20 cellular contexts compared by ENCODE assay signal in genomic region chr17:73594025-73594424, GRCh38. TPM values are rescaled to one million over a fixed set of nuclear protein-coding genes. Genes with fewer than 3 reads are reported as not detected.
DNase-seq lines count a peak whose midpoint lies in the region; ATAC-seq, FAIRE-seq and TF ChIP-seq lines count a peak whose summit lies in the region.
"Had no signal": no experiment of that assay in that cellular context is flagged by ENCODE, and none has a peak within 500 bp of the region (broad histone marks: within the 10 kb centered on the region; RNA-seq: fewer than 3 reads in every experiment).

No MANE protein-coding gene starts in this region.

- no peaks in the 10 kb centered on the region; the same call in 1 of the 2 replicates for H3K36me3 ChIP-seq in DND-41 (ENCODE audit: insufficient read depth, low read length)
- H3K36me3 ChIP-seq: upper lobe of right lung had no signal

- no peaks in the 10 kb centered on the region for H3K27me3 Mint-ChIP-seq in activated CD4-positive, alpha-beta T cell treated with anti-CD3 and anti-CD28 coated beads, Interleukin-2, amount 10 ng/mL, durations not matched to agents 24 days and 14 days
- no peaks in the 10 kb centered on the region for H3K27me3 Mint-ChIP-seq in activated CD8-positive, alpha-beta T cell treated with anti-CD3 and anti-CD28 coated beads, Interleukin-2, amount 10 ng/mL, durations not matched to agents 7 days and 5 days (ENCODE audit: low read depth)
- H3K27me3 Mint-ChIP-seq in naive thymus-derived CD8-positive, alpha-beta T cell = peaks cover 0 to 2% (median 0%) of the 10 kb centered on the region in 5 donors
- H3K27me3 Mint-ChIP-seq: activated T-cell treated with anti-CD3 and anti-CD28 coated beads, Interleukin-2, amount 50 U/mL, for 24 hours had no signal

- peaks cover 75% of the 10 kb centered on the region for H3K4me1 ChIP-seq in DND-41 (ENCODE audit: insufficient read depth, low read length)

- peak overlapping the region; percentile 94 for H3K27ac ChIP-seq in DND-41 (ENCODE audit: low read length)
- H3K27ac ChIP-seq: HL-60, upper lobe of right lung had no signal

- no peaks in the 10 kb centered on the region for H3K79me2 ChIP-seq in DND-41 (ENCODE audit: insufficient read depth, low read length)

- ATAC-seq in DND-41 (ENCODE audit: insufficient read depth, low read depth) (no peak), GM21447 (IDR thresholded peaks at IDR 0.05; ENCODE audit: unreplicated experiment) (no peak)
- ATAC-seq in activated CD8-positive, alpha-beta T cell treated with anti-CD3 and anti-CD28 coated beads, Interleukin-2, amount 10 ng/mL, durations not matched to agents 7 days and 5 days = no peak
- ATAC-seq in naive thymus-derived CD8-positive, alpha-beta T cell = no peak
- ATAC-seq: upper lobe of right lung had no signal

- DNase-seq in activated CD4-positive, alpha-beta T cell treated with anti-CD3 and anti-CD28 coated beads, Interleukin-2, amount 10 ng/mL, durations not matched to agents 24 days and 14 days = no peak
- DNase-seq in activated CD4-positive, alpha-beta T cell treated with anti-CD3 and anti-CD28 coated beads, Interleukin-2, amount 50 U/mL, for 48 hours = no peak
- DNase-seq in DND-41 (no peak), DMS79 (lab: John Stamatoyannopoulos, UW) (no peak), RCC 7860 (ENCODE audit: low spot score) (no peak)
- no peak for DNase-seq in activated CD8-positive, alpha-beta T cell treated with anti-CD3 and anti-CD28 coated beads, Interleukin-2, amount 10 ng/mL, durations not matched to agents 7 days and 5 days
- no peak for DNase-seq in naive thymus-derived CD8-positive, alpha-beta T cell
- DNase-seq: head of caudate nucleus; MM.1S; NCI-H146; NCI-H2171; NCI-H526; occipital lobe; SHP77; stimulated activated CD4-positive, alpha-beta T cell treated with anti-CD3 and anti-CD28 coated beads, Interleukin-12 subunit alpha, Interleukin-12 subunit beta, amount 100 ng/mL, for 4 hours; upper lobe of right lung had no signal

- H3K36me3 Mint-ChIP-seq in activated CD4-positive, alpha-beta T cell treated with anti-CD3 and anti-CD28 coated beads, Interleukin-2, amount 10 ng/mL, durations not matched to agents 24 days and 14 days (ENCODE audit: low read depth) = no peaks in the 10 kb centered on the region
- peaks cover 6% of the 10 kb centered on the region for H3K36me3 Mint-ChIP-seq in activated CD8-positive, alpha-beta T cell treated with anti-CD3 and anti-CD28 coated beads, Interleukin-2, amount 10 ng/mL, durations not matched to agents 7 days and 5 days (ENCODE audit: low read depth)
- no peaks in the 10 kb centered on the region for H3K36me3 Mint-ChIP-seq in naive thymus-derived CD8-positive, alpha-beta T cell

- no peak overlapping the region for H3K4me3 ChIP-seq in DND-41 (ENCODE audit: low read depth in 1 of 2, low read length in 2 of 2)
- H3K4me3 ChIP-seq: upper lobe of right lung had no signal

- POLR2A ChIA-PET in activated CD8-positive, alpha-beta T cell treated with anti-CD3 and anti-CD28 coated beads, Interleukin-2, amount 10 ng/mL, durations not matched to agents 7 days and 5 days (lab: Charles Lee) = no interaction called here
- POLR2A ChIA-PET in naive thymus-derived CD8-positive, alpha-beta T cell (lab: Charles Lee) = interaction anchor here (1.9 to 6.1 kb wide), 4 partner anchors 9 to 51 kb away, joined by 5 to 67 read pairs (median 37); partner anchors contain the start of gene SDK2

- H2AFZ ChIP-seq in DND-41 (ENCODE audit: low read depth, low read length) = no peak overlapping the region

- CTCF ChIA-PET in activated CD8-positive, alpha-beta T cell treated with anti-CD3 and anti-CD28 coated beads, Interleukin-2, amount 10 ng/mL, durations not matched to agents 7 days and 5 days (lab: Charles Lee) = interaction anchor here (1.7 kb wide), 1 partner anchor 27 kb away, joined by 6 read pairs; no protein-coding TSS in a partner anchor

- peak overlapping the region; percentile 40 for H3K27ac Mint-ChIP-seq in activated CD4-positive, alpha-beta T cell treated with anti-CD3 and anti-CD28 coated beads, Interleukin-2, amount 10 ng/mL, durations not matched to agents 24 days and 14 days
- peak overlapping the region; percentile 89 for H3K27ac Mint-ChIP-seq in activated CD8-positive, alpha-beta T cell treated with anti-CD3 and anti-CD28 coated beads, Interleukin-2, amount 10 ng/mL, durations not matched to agents 7 days and 5 days
- H3K27ac Mint-ChIP-seq in naive thymus-derived CD8-positive, alpha-beta T cell = peak overlapping the region; percentile 90 to 98 (median 96)

- TF ChIP-seq CTCF in DND-41 (IDR thresholded peaks at IDR 0.05; ENCODE audit: borderline replicate concordance, extremely low read depth, low read length, poor library complexity, severe bottlenecking) = no peak

- peaks cover 51% of the 10 kb centered on the region for H3K4me1 Mint-ChIP-seq in activated CD4-positive, alpha-beta T cell treated with anti-CD3 and anti-CD28 coated beads, Interleukin-2, amount 10 ng/mL, durations not matched to agents 24 days and 14 days
- peaks cover 71% of the 10 kb centered on the region for H3K4me1 Mint-ChIP-seq in activated CD8-positive, alpha-beta T cell treated with anti-CD3 and anti-CD28 coated beads, Interleukin-2, amount 10 ng/mL, durations not matched to agents 7 days and 5 days (ENCODE audit: low read depth)
- H3K4me1 Mint-ChIP-seq in naive thymus-derived CD8-positive, alpha-beta T cell = peaks cover 43 to 86% (median 81%) of the 10 kb centered on the region in 4 donors

- no peak overlapping the region for H3K4me2 ChIP-seq in DND-41 (ENCODE audit: insufficient read depth, low read length)

- FAIRE-seq in RCC 7860 (lab: Jason Lieb, UNC) = no peak
- FAIRE-seq: colon had no signal

- H3K9me3 Mint-ChIP-seq in activated CD4-positive, alpha-beta T cell treated with anti-CD3 and anti-CD28 coated beads, Interleukin-2, amount 10 ng/mL, durations not matched to agents 24 days and 14 days = no peaks in the 10 kb centered on the region
- H3K9me3 Mint-ChIP-seq in activated CD8-positive, alpha-beta T cell treated with anti-CD3 and anti-CD28 coated beads, Interleukin-2, amount 10 ng/mL, durations not matched to agents 7 days and 5 days (ENCODE audit: insufficient read depth) = no peaks in the 10 kb centered on the region
- H3K9me3 Mint-ChIP-seq in naive thymus-derived CD8-positive, alpha-beta T cell = no peaks in the 10 kb centered on the region
- H3K9me3 Mint-ChIP-seq: activated T-cell treated with anti-CD3 and anti-CD28 coated beads, Interleukin-2, amount 50 U/mL, for 24 hours had no signal

- H3K27me3 ChIP-seq in DND-41 (ENCODE audit: insufficient read depth, low read length, poor library complexity) = no peaks in the 10 kb centered on the region
- H3K27me3 ChIP-seq: upper lobe of right lung had no signal

- H3K4me3 Mint-ChIP-seq in activated CD4-positive, alpha-beta T cell treated with anti-CD3 and anti-CD28 coated beads, Interleukin-2, amount 10 ng/mL, durations not matched to agents 24 days and 14 days = no peak overlapping the region
- no peak overlapping the region for H3K4me3 Mint-ChIP-seq in activated CD8-positive, alpha-beta T cell treated with anti-CD3 and anti-CD28 coated beads, Interleukin-2, amount 10 ng/mL, durations not matched to agents 7 days and 5 days
- H3K4me3 Mint-ChIP-seq in naive thymus-derived CD8-positive, alpha-beta T cell = peak overlapping the region in 8 of 10 donors; percentile 28 to 81 (median 68)
- H3K4me3 Mint-ChIP-seq: activated T-cell treated with anti-CD3 and anti-CD28 coated beads, Interleukin-2, amount 50 U/mL, for 24 hours had no signal

- intact Hi-C loops in activated CD4-positive, alpha-beta T cell treated with anti-CD3 and anti-CD28 coated beads, Interleukin-2, amount 10 ng/mL, durations not matched to agents 24 days and 14 days (cut with micrococcal nuclease) = no loop called here

- H4K20me1 ChIP-seq in DND-41 (ENCODE audit: insufficient read depth, low read length) = no peaks in the 10 kb centered on the region

- H3K9ac ChIP-seq in DND-41 (ENCODE audit: low read depth, low read length) = peak overlapping the region; percentile 57; the same call in 1 of the 2 replicates

- no peaks in the 10 kb centered on the region for H3K9me3 ChIP-seq in DND-41 (ENCODE audit: insufficient read depth, low read length, severe bottlenecking)
- H3K9me3 ChIP-seq: upper lobe of right lung had no signal

RNA-seq across cellular contexts. Expression of gene SDK2, which starts 50.2 kb away (rescaled TPM):
- total RNA-seq in activated CD4-positive, alpha-beta T cell treated with anti-CD3 and anti-CD28 coated beads, Interleukin-2, amount 10 ng/mL, durations not matched to agents 24 days and 14 days = 0.42 and 0.52 TPM in 2 replicates
- total RNA-seq in activated CD8-positive, alpha-beta T cell treated with anti-CD3 and anti-CD28 coated beads, Interleukin-2, amount 10 ng/mL, durations not matched to agents 7 days and 5 days = 10 to 100 TPM; 18.4 to 20.0 TPM
- total RNA-seq in naive thymus-derived CD8-positive, alpha-beta T cell = 10 to 100 TPM; 10.4 to 11.3 TPM
- 1 to 10 TPM in 2 of 3 donors, under 1 TPM in 1; 0.27 to 4.2 (median 1.6) TPM for polyA plus RNA-seq in naive thymus-derived CD8-positive, alpha-beta T cell

Comparison
In these comparisons a context has a peak if more than half of its experiments do, and no peak if none do; other contexts are left out.
1. H3K27ac Mint-ChIP-seq: peak in every context shown above with its lines; median percentile 96 in naive thymus-derived CD8-positive, alpha-beta T cell; 89 in activated CD8-positive, alpha-beta T cell treated with anti-CD3 and anti-CD28 coated beads, Interleukin-2, amount 10 ng/mL, durations not matched to agents 7 days and 5 days; 40 in activated CD4-positive, alpha-beta T cell treated with anti-CD3 and anti-CD28 coated beads, Interleukin-2, amount 10 ng/mL, durations not matched to agents 24 days and 14 days.
2. H3K4me3 Mint-ChIP-seq: peak in naive thymus-derived CD8-positive, alpha-beta T cell (8 of 10); none in activated CD4-positive, alpha-beta T cell treated with anti-CD3 and anti-CD28 coated beads, Interleukin-2, amount 10 ng/mL, durations not matched to agents 24 days and 14 days (single experiment) and activated CD8-positive, alpha-beta T cell treated with anti-CD3 and anti-CD28 coated beads, Interleukin-2, amount 10 ng/mL, durations not matched to agents 7 days and 5 days (single experiment).